In the genomic region with DNA sequence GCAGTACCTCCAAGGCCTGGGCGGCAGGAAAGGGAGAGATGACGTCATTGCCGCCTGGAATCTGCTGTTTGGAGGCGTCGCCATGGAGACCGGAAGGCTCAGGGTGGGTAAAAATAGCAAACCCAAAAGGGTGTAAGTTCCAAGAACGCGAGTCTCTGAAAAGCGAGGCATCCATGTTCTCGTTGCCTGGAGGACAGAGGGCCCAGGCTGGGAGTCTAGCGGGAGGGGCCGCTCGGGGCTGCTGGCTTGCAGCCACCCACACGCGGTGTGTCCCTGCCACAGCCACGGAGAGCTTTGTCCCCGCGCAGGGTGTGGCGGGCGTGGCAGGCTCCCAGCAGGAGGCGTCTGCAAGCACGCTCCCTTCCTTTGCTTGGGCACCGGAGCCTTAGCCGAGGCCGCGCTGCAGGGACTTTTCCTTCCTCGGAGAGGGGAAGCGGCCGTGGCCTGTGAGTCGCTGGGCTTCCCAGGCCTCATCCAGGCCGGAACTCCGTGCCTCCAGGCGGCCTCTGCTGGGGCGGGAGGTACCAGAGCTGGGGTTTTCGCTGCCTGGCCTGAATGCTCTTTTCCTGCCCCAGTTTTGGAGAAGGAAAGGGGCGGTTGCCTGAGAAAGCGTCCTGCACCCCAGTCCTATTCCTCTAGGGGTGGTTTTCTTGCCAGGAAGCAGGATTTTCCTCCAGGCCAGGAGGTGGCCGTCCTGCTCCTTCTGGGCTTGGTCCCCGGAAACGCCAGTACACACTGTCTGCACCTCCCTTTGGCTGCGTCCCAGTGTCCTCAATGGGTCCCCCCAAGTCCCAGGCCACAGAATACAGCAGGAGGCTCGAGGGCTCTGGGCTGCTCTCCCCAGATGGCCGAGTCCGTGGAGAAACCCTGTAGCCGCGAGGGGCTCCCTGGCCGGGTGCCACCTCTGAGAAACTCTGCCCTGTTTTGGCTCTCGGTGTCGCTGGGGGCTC, we compare ENCODE assay signal across 8 cellular contexts. TPM values are rescaled to one million over a fixed set of nuclear protein-coding genes. Genes with fewer than 3 reads are reported as not detected.
DNase-seq lines count a peak whose midpoint lies in the region; ATAC-seq, FAIRE-seq and TF ChIP-seq lines count a peak whose summit lies in the region.

No MANE protein-coding gene starts in this region.

- peak; percentile 91 for DNase-seq in Caki2 (ENCODE audit: low read depth)
- DNase-seq in KBM-7: peak; percentile 95
- DNase-seq in activated B cell treated with CpG ODN at 0.5 μM for 24 hours: peak; percentile 51
- DNase-seq in left kidney (ENCODE audit: low read depth, low spot score): peak; percentile 98
- DNase-seq in stimulated activated CD4-positive, alpha-beta T cell treated with anti-CD3 and anti-CD28 coated beads, Interleukin-2, amount 100 ng/mL, for 24 hours: peak; percentile 55 to 65
- DNase-seq in GM19239 (ENCODE audit: insufficient read length, low spot score): no peak

- peak overlapping the region; percentile 32 for H3K4me3 Mint-ChIP-seq in activated B cell treated with CpG ODN at 0.5 μM for 24 hours

- no peak for FAIRE-seq in GM19239 (lab: Jason Lieb, UNC)

- CTCF ChIA-PET in activated B cell treated with CpG ODN at 0.5 μM for 24 hours (lab: Charles Lee): interaction anchor here (1.7 kb wide), 1 partner anchor 169 kb away, joined by 8 read pairs; no protein-coding TSS in a partner anchor

- in situ Hi-C loops in Caki2 (cut with HindIII; ENCODE audit: low pct_unique_long_range_greater_than_20kb, low sequenced_read_pairs) (no loop called here), KBM-7 (cut with MboI; ENCODE audit: low pct_unique_long_range_greater_than_20kb, low sequenced_read_pairs) (no loop called here)

- no peak for TF ChIP-seq CTCF in activated B cell treated with CpG ODN at 0.5 μM for 24 hours (IDR thresholded peaks at IDR 0.05)

- H3K27ac ChIP-seq in ectodermal cell (ENCODE audit: insufficient read depth, low read depth, low read length, poor library complexity, severe bottlenecking): peak overlapping the region; percentile 95

- H3K4me1 ChIP-seq in ectodermal cell (ENCODE audit: control insufficient read depth, insufficient read depth, low read length): peaks cover 48% of the 10 kb centered on the region

- H3K4me1 Mint-ChIP-seq in activated B cell treated with CpG ODN at 0.5 μM for 24 hours: peaks cover 5% of the 10 kb centered on the region

- H3K27me3 ChIP-seq in ectodermal cell (ENCODE audit: control insufficient read depth, insufficient read depth, low read length, poor library complexity, severe bottlenecking): no peaks in the 10 kb centered on the region

- intact Hi-C loops in activated B cell treated with CpG ODN at 0.5 μM for 24 hours (cut with micrococcal nuclease): loop anchor here (2.0 kb wide), 1 partner anchor 14 kb away; no protein-coding TSS in a partner anchor

- no peaks in the 10 kb centered on the region for H3K27me3 Mint-ChIP-seq in activated B cell treated with CpG ODN at 0.5 μM for 24 hours

- 25 to 26% methylated on average over 49 of the region's 49 CpGs for WGBS in ectodermal cell, 2 experiments

- H3K36me3 Mint-ChIP-seq in activated B cell treated with CpG ODN at 0.5 μM for 24 hours (ENCODE audit: low read depth): no peaks in the 10 kb centered on the region

- H3K36me3 ChIP-seq in ectodermal cell (ENCODE audit: control insufficient read depth, insufficient read depth, low read length): no peaks in the 10 kb centered on the region

- no peak overlapping the region for H3K27ac Mint-ChIP-seq in activated B cell treated with CpG ODN at 0.5 μM for 24 hours

- no peak overlapping the region for H3K4me3 ChIP-seq in ectodermal cell (ENCODE audit: insufficient read depth, low read depth, low read length)

- POLR2A ChIA-PET in activated B cell treated with CpG ODN at 0.5 μM for 24 hours (lab: Charles Lee): interaction anchor here (1.4 to 1.6 kb wide), 2 partner anchors 18 to 102 kb away, joined by 4 to 6 read pairs; a partner anchor contains a TSS

- no peaks in the 10 kb centered on the region for H3K9me3 Mint-ChIP-seq in activated B cell treated with CpG ODN at 0.5 μM for 24 hours

- ATAC-seq in activated B cell treated with CpG ODN at 0.5 μM for 24 hours (ENCODE audit: low read depth) (peak; percentile 69), HG02973 (IDR thresholded peaks at IDR 0.05; ENCODE audit: unreplicated experiment) (no peak)

- no peaks in the 10 kb centered on the region for H3K9me3 ChIP-seq in ectodermal cell (ENCODE audit: control insufficient read depth, low read length)

RNA-seq across cellular contexts. Expression of a gene that starts 15.3 kb away (rescaled TPM):
- 4.8 and 5.6 TPM in 2 replicates for total RNA-seq in Caki2 (2014; rRNA removed; shearing (Covaris generic); ENCODE audit: low replicate concordance)
- total RNA-seq in activated B cell treated with CpG ODN at 0.5 μM for 24 hours: 37.2 and 37.6 TPM in 2 replicates
- polyA plus RNA-seq in ectodermal cell (2013, experiment 1 of 4): 43.0 TPM
- 48.2 TPM for polyA plus RNA-seq in ectodermal cell (2013, experiment 2 of 4)
- polyA plus RNA-seq in ectodermal cell (2013, experiment 3 of 4): 31.6 TPM
- 32.5 TPM for polyA plus RNA-seq in ectodermal cell (2013, experiment 4 of 4)

RNA-seq across cellular contexts. Expression of a gene that starts 18.2 kb away (rescaled TPM):
- 130 and 184 TPM in 2 replicates for total RNA-seq in Caki2 (2014; rRNA removed; shearing (Covaris generic); ENCODE audit: low replicate concordance)
- 73.7 and 83.9 TPM in 2 replicates for total RNA-seq in activated B cell treated with CpG ODN at 0.5 μM for 24 hours
- 98.8 TPM for polyA plus RNA-seq in ectodermal cell (2013, experiment 1 of 4)
- 98.2 TPM for polyA plus RNA-seq in ectodermal cell (2013, experiment 2 of 4)
- 98.2 TPM for polyA plus RNA-seq in ectodermal cell (2013, experiment 3 of 4)
- 102 TPM for polyA plus RNA-seq in ectodermal cell (2013, experiment 4 of 4)
